ENCODE assay signal across 8 cellular contexts in the genomic region with DNA sequence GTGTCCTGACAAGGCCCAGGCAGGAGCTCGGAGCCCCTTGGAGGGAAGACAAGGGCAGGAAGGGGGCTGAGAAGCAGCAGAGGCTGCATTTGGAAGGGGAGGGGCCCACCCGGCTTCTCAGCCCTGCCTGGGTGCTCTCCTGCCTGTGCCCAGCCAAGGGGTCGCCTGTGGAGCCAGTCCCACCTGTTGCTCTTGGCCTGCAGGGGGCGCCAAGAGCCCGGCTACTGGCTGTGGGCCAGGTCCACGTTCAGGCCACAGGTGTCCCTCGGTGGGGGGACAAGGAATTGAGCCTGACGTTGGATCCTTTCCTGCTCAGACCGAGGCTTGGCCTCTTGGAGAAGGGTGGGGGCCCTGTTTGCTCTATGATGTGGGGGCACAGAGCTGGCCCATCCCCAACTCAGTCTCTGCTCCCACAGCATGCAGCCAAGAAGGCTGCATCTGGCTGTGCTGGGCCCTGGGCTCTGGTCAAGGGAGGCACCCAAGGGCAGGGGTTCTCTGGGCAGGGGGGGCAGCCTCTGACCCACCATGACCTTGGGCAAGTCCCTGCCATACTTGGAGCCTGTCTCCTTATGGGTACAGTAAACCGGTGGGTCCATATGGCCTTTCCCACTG. TPM values are rescaled to one million over a fixed set of nuclear protein-coding genes. Genes with fewer than 3 reads are reported as not detected.
DNase-seq lines count a peak whose midpoint lies in the region; ATAC-seq and TF ChIP-seq lines count a peak whose summit lies in the region.

No MANE protein-coding gene starts in this region.

- no peaks in the 10 kb centered on the region for H3K36me3 Mint-ChIP-seq in activated T-cell treated with anti-CD3 and anti-CD28 coated beads, Interleukin-2, amount 50 U/mL, for 24 hours (ENCODE audit: low read depth)

- peaks cover 18% of the 10 kb centered on the region for H3K27me3 ChIP-seq in foreskin keratinocyte
- peaks cover 4% of the 10 kb centered on the region for H3K27me3 ChIP-seq in smooth muscle cell (ENCODE audit: low read depth)

- no peak overlapping the region for H3K27ac Mint-ChIP-seq in activated T-cell treated with anti-CD3 and anti-CD28 coated beads, Interleukin-2, amount 50 U/mL, for 24 hours

- H3K4me1 ChIP-seq in foreskin keratinocyte: peaks cover 3% of the 10 kb centered on the region
- peaks cover 4% of the 10 kb centered on the region for H3K4me1 ChIP-seq in smooth muscle cell (ENCODE audit: low read depth)

- peaks cover 8% of the 10 kb centered on the region for H3K27me3 Mint-ChIP-seq in activated T-cell treated with anti-CD3 and anti-CD28 coated beads, Interleukin-2, amount 50 U/mL, for 24 hours

- TF ChIP-seq CTCF in foreskin keratinocyte (conservative IDR thresholded peaks at IDR 0.05) (peak; percentile 89), smooth muscle cell (IDR thresholded peaks at IDR 0.05; ENCODE audit: borderline replicate concordance, insufficient read depth, poor library complexity, severe bottlenecking) (peak; percentile 82)

- no peak overlapping the region for H3K4me2 ChIP-seq in smooth muscle cell

- no peak overlapping the region for H2AFZ ChIP-seq in smooth muscle cell (ENCODE audit: low read depth)

- no peaks in the 10 kb centered on the region for H3K9me3 ChIP-seq in smooth muscle cell (replicated peaks; ENCODE audit: low read depth)

- DNase-seq in SHP77 (lab: John Stamatoyannopoulos, UW) (peak; percentile 15 to 46), SHP77 treated with DMSO at 0.1 percent for 48 hours (lab: John Stamatoyannopoulos, UW) (no peak), NCI-H774 (lab: John Stamatoyannopoulos, UW) (peak; percentile 6), foreskin keratinocyte (no peak), smooth muscle cell (lab: John Stamatoyannopoulos, UW; ENCODE audit: unreplicated experiment) (no peak), NCI-H226 (no peak)
- DNase-seq in activated T-cell treated with anti-CD3 and anti-CD28 coated beads, Interleukin-2, amount 50 U/mL, for 24 hours: peak; percentile 75

- no peaks in the 10 kb centered on the region for H3K79me2 ChIP-seq in smooth muscle cell (ENCODE audit: low read depth)

- no peaks in the 10 kb centered on the region for H3K36me3 ChIP-seq in smooth muscle cell (ENCODE audit: low read depth)

- WGBS in smooth muscle cell (ENCODE audit: low lambda C conversion rate): 30% methylated on average over 10 of the region's 10 CpGs

- no peak overlapping the region for H3K27ac ChIP-seq in foreskin keratinocyte
- H3K27ac ChIP-seq in smooth muscle cell (ENCODE audit: low read depth): no peak overlapping the region

- no peak overlapping the region for H3K4me3 ChIP-seq in smooth muscle cell

- no peaks in the 10 kb centered on the region for H3K9me3 Mint-ChIP-seq in activated T-cell treated with anti-CD3 and anti-CD28 coated beads, Interleukin-2, amount 50 U/mL, for 24 hours

- no peaks in the 10 kb centered on the region for H3K4me1 Mint-ChIP-seq in activated T-cell treated with anti-CD3 and anti-CD28 coated beads, Interleukin-2, amount 50 U/mL, for 24 hours (ENCODE audit: low read depth)

- no peak overlapping the region for H3K4me3 Mint-ChIP-seq in activated T-cell treated with anti-CD3 and anti-CD28 coated beads, Interleukin-2, amount 50 U/mL, for 24 hours

- H3K9ac ChIP-seq in smooth muscle cell (ENCODE audit: low read depth): no peak overlapping the region

- H3F3A ChIP-seq in smooth muscle cell (ENCODE audit: low read depth): no peaks in the 10 kb centered on the region

- ATAC-seq in foreskin keratinocyte: peak; percentile 46
- no peak for ATAC-seq in HG03108 (IDR thresholded peaks at IDR 0.05; ENCODE audit: unreplicated experiment)

- peaks cover 81% of the 10 kb centered on the region for H4K20me1 ChIP-seq in smooth muscle cell (ENCODE audit: low read depth)

RNA-seq across cellular contexts. Expression of gene WNT4, which starts 10.9 kb away (rescaled TPM):
- total RNA-seq in foreskin keratinocyte: 0.21 and 0.24 TPM in 2 replicates
- polyA plus RNA-seq in foreskin keratinocyte: 0.17 and 0.26 TPM in 2 replicates
- total RNA-seq in smooth muscle cell: 0.18 and 0.49 TPM in 2 replicates
- 0.55 and 2.1 TPM in 2 replicates for polyA plus RNA-seq in smooth muscle cell

Comparison
In these comparisons a context has a peak if more than half of its experiments do, and no peak if none do; other contexts are left out.
1. DNase-seq: peak in SHP77 (2 of 2), NCI-H774 (single experiment) and activated T-cell treated with anti-CD3 and anti-CD28 coated beads, Interleukin-2, amount 50 U/mL, for 24 hours (single experiment); none in SHP77 treated with DMSO at 0.1 percent for 48 hours (single experiment), foreskin keratinocyte (0 of 2), smooth muscle cell (single experiment) and NCI-H226 (single experiment).